ENCODE assay signal across 20 cellular contexts in the genomic region with DNA sequence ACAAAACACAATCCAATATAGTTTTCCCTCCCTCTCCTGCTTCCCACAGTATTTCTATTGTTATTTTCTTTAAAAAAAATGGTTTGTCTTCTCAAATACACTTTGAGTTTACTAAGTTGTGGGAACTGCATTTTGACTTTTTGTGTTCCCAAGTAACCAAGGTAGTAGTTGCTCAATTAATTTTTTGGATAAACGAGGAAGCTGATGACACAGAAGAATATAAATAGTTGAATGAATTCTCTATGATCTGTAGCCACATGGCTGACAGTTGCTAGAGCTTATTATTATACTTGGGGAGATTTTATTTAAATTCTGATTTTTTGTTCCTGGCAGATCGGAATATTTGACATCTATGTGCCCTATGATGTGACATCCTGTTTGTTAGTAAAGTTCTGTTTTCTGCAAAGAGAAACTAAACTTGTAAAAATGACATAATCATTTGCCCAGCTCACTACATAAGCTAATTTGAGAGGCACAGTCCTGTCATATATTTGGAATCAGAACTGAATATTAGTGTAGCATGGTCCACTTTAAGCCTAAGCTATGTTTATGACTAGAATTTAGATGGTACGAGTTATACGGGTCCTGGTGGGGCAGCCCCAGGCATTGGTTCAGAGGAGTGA. TPM values are rescaled to one million over a fixed set of nuclear protein-coding genes. Genes with fewer than 3 reads are reported as not detected.
DNase-seq lines count a peak whose midpoint lies in the region; ATAC-seq, FAIRE-seq and TF ChIP-seq lines count a peak whose summit lies in the region.
"Had no signal": no experiment of that assay in that cellular context is flagged by ENCODE, and none has a peak within 500 bp of the region (broad histone marks: within the 10 kb centered on the region; RNA-seq: fewer than 3 reads in every experiment).

No MANE protein-coding gene starts in this region.

- in situ Hi-C loops in K562 (cut with MboI): no loop called here
- in situ Hi-C loops in brain microvascular endothelial cell (cut with HindIII; ENCODE audit: low pct_ligation_motif_present, low sequenced_read_pairs): no loop called here

- no peak for TF ChIP-seq RAD21 in K562 (CRISPR knock-in tag; conservative IDR thresholded peaks at IDR 0.05 in 1 of 2, IDR thresholded peaks at IDR 0.05 in 1 of 2)

- peaks cover 79% of the 10 kb centered on the region for H3K4me1 Mint-ChIP-seq in activated T-cell treated with anti-CD3 and anti-CD28 coated beads, Interleukin-2, amount 50 U/mL, for 4 hours (ENCODE audit: low read depth)
- H3K4me1 Mint-ChIP-seq in T-cell: peaks cover 39 to 60% (median 49%) of the 10 kb centered on the region in 3 donors
- H3K4me1 Mint-ChIP-seq: WTC11 had no signal

- H3K9me3 ChIP-seq in K562 (replicated peaks; ENCODE audit: control insufficient read depth, insufficient read depth, low read depth, low read length): no peaks in the 10 kb centered on the region
- H3K9me3 ChIP-seq: ascending aorta, stomach, vagina had no signal

- TF ChIP-seq CTCF in K562 (IDR thresholded peaks at IDR 0.05 in 2 of 3, conservative IDR thresholded peaks at IDR 0.05 in 1 of 3; ENCODE audit: insufficient read depth in 2 of 3, low read depth in 1 of 3, low read length in 3 of 3): no peak
- TF ChIP-seq CTCF in brain microvascular endothelial cell (IDR thresholded peaks at IDR 0.05; ENCODE audit: low read depth, low read length, missing control alignments): no peak

- no peak for TF ChIP-seq EP300 in K562 (IDR thresholded peaks at IDR 0.05; ENCODE audit: low read length)

- H3K4me1 ChIP-seq in K562 (replicated peaks in 1 of 2; ENCODE audit: control insufficient read depth in 2 of 2, insufficient read depth in 2 of 2, low read length in 2 of 2): no peaks in the 10 kb centered on the region
- H3K4me1 ChIP-seq: ascending aorta had no signal

- no peaks in the 10 kb centered on the region for H3K79me2 ChIP-seq in K562 (ENCODE audit: control insufficient read depth, insufficient read depth, low read length)

- under 1% methylated on average over 4 of the region's 4 CpGs for WGBS in K562 (ENCODE audit: insufficient coverage, low coverage, missing lambda C conversion rate)

- H3K4me3 Mint-ChIP-seq in activated T-cell treated with anti-CD3 and anti-CD28 coated beads, Interleukin-2, amount 50 U/mL, for 4 hours: peak overlapping the region; percentile 62
- peak overlapping the region; percentile 28 to 60 (median 46) for H3K4me3 Mint-ChIP-seq in T-cell
- H3K4me3 Mint-ChIP-seq: HFFc6, WTC11 had no signal

- no peak for FAIRE-seq in K562 (lab: Jason Lieb, UNC)
- FAIRE-seq: colon had no signal

- TF ChIP-seq POLR2A in K562 (conservative IDR thresholded peaks at IDR 0.05): no peak

- CTCF ChIA-PET in T-cell (lab: Charles Lee) (interaction anchor here (0.5 to 1.5 kb wide), 5 partner anchors 8 to 371 kb away, joined by 3 to 10 read pairs (median 3); no protein-coding TSS in a partner anchor), K562 (lab: Yijun Ruan, JAX; ENCODE audit: low intra/inter-chr PET ratio) (no interaction called here)

- peak overlapping the region; percentile 82 to 87 for H3K27ac Mint-ChIP-seq in T-cell
- H3K27ac Mint-ChIP-seq: HFFc6, WTC11 had no signal

- no peaks in the 10 kb centered on the region for H3K9me3 Mint-ChIP-seq in activated T-cell treated with anti-CD3 and anti-CD28 coated beads, Interleukin-2, amount 50 U/mL, for 4 hours
- H3K9me3 Mint-ChIP-seq in T-cell: no peaks in the 10 kb centered on the region
- H3K9me3 Mint-ChIP-seq: HFFc6, WTC11 had no signal

- no peak overlapping the region for H3K9ac ChIP-seq in K562 (ENCODE audit: insufficient read depth in 1 of 2, low read depth in 2 of 2, low read length in 2 of 2)

- peak; percentile 19 to 41 for ATAC-seq in activated T-cell treated with anti-CD3 and anti-CD28 coated beads, Interleukin-2, amount 50 U/mL, for 4 hours
- peak; percentile 37 to 69 (median 40) for ATAC-seq in T-cell (replicated peaks in 1 of 4)
- ATAC-seq in K562: no peak
- peak; percentile 48 for ATAC-seq in stimulated activated naive CD8-positive, alpha-beta T cell treated with anti-CD3 and anti-CD28 coated beads, Interleukin-15, Interleukin-2, amounts not matched to agents 100 U/mL and 50 U/mL, for 24 hours
- ATAC-seq: Right ventricle myocardium inferior, WTC11 had no signal

- POLR2A ChIA-PET in T-cell (lab: Charles Lee) (interaction anchor here (0.5 to 1.2 kb wide), 5 partner anchors 8 to 28 kb away, joined by 3 to 12 read pairs (median 4); a partner anchor contains a TSS), K562 (lab: Yijun Ruan, JAX) (no interaction called here)

- H3K9me1 ChIP-seq in K562 (ENCODE audit: control insufficient read depth, insufficient read depth, low read length): no peaks in the 10 kb centered on the region

- H3K36me3 ChIP-seq in K562 (ENCODE audit: control insufficient read depth, insufficient read depth, low read length) (no peaks in the 10 kb centered on the region), brain microvascular endothelial cell (replicated peaks) (no peaks in the 10 kb centered on the region)
- H3K36me3 ChIP-seq: ascending aorta, stomach, vagina had no signal

- H3K27me3 ChIP-seq in K562 (ENCODE audit: control insufficient read depth in 2 of 2, insufficient read depth in 2 of 2, low read length in 2 of 2): peaks cover 19 to 31% of the 10 kb centered on the region in 2 experiments
- H3K27me3 ChIP-seq in brain microvascular endothelial cell (replicated peaks): no peaks in the 10 kb centered on the region
- H3K27me3 ChIP-seq: ascending aorta, stomach, vagina had no signal

- no peaks in the 10 kb centered on the region for H4K20me1 ChIP-seq in K562 (replicated peaks; ENCODE audit: control insufficient read depth, insufficient read depth, low read length)

- H3K4me3 ChIP-seq in K562 (no peak overlapping the region), brain microvascular endothelial cell (ENCODE audit: low read depth, low read length) (no peak overlapping the region)
- H3K4me3 ChIP-seq: ascending aorta, stomach, vagina had no signal

- no peak overlapping the region for H2AFZ ChIP-seq in K562 (ENCODE audit: low read depth, low read length)

- no peak overlapping the region for H3K4me2 ChIP-seq in K562 (ENCODE audit: insufficient read depth, low read length)

- no peaks in the 10 kb centered on the region for H3K36me3 Mint-ChIP-seq in activated T-cell treated with anti-CD3 and anti-CD28 coated beads, Interleukin-2, amount 50 U/mL, for 4 hours (ENCODE audit: insufficient read depth)
- H3K36me3 Mint-ChIP-seq in T-cell: no peaks in the 10 kb centered on the region
- H3K36me3 Mint-ChIP-seq: WTC11 had no signal

- intact Hi-C loops in K562 (cut with micrococcal nuclease) (no loop called here), posterior vena cava (cut with DNase I) (no loop called here)

- BruUV-seq in K562 (replicated peaks; lab: Mats Ljungman, UMichigan): no TSS peak

- no peak overlapping the region for H3K27ac ChIP-seq in K562 (ENCODE audit: extremely low read depth, low read depth, low read length)
- H3K27ac ChIP-seq in brain microvascular endothelial cell: no peak overlapping the region
- H3K27ac ChIP-seq: ascending aorta had no signal

- no peak for DNase-seq in activated T-cell treated with anti-CD3 and anti-CD28 coated beads, Interleukin-2, amount 50 U/mL, for 4 hours
- DNase-seq in activated T-cell treated with anti-CD3 and anti-CD28 coated beads for 4 hours (no peak), T-cell (no peak), K562 (ENCODE audit: extremely low read depth in 1 of 4, low spot score in 3 of 4) (no peak), nucleus accumbens (lab: John Stamatoyannopoulos, UW) (no peak), brain microvascular endothelial cell (no peak), posterior vena cava (ENCODE audit: low spot score) (no peak)
- no peak for DNase-seq in stimulated activated naive CD8-positive, alpha-beta T cell treated with anti-CD3 and anti-CD28 coated beads, Interleukin-15, Interleukin-2, amounts not matched to agents 100 U/mL and 50 U/mL, for 24 hours
- DNase-seq: HFFc6, hypothalamus, kidney glomerular epithelial cell, mesendoderm, NCI-H1694 treated with DMSO at 0.1 percent for 48 hours, NCI-H446, stomach had no signal

- no peaks in the 10 kb centered on the region for H3K27me3 Mint-ChIP-seq in activated T-cell treated with anti-CD3 and anti-CD28 coated beads, Interleukin-2, amount 50 U/mL, for 4 hours (ENCODE audit: low read depth)
- H3K27me3 Mint-ChIP-seq in T-cell: no peaks in the 10 kb centered on the region

TF ChIP-seq in K562, 482 proteins besides CTCF, POLR2A, EP300 and RAD21:
- no peak for TF ChIP-seq ZNF778 (CRISPR knock-in tag; IDR thresholded peaks at IDR 0.05)
- TF ChIP-seq RBM25 (IDR thresholded peaks at IDR 0.05; ENCODE audit: low read depth, low read length, severe bottlenecking): peak; percentile 8

RNA-seq across cellular contexts. Expression of a gene that starts 9.7 kb away (rescaled TPM):
- 10 to 100 TPM; 30.3 to 35.2 (median 33.7) TPM for total RNA-seq in activated T-cell treated with anti-CD3 and anti-CD28 coated beads, Interleukin-2, amount 50 U/mL, for 4 hours
- total RNA-seq in T-cell (10 to 100 TPM; 19.7 to 37.9 (median 29.1) TPM), K562 (2014; rRNA removed) (0.73 and 1.3 TPM in 2 replicates), K562 (2014; rRNA removed; fragmentation: Illumina TruSeq; extraction: Trizol) (1.6 and 1.7 TPM in 2 replicates), K562 (2015; rRNA removed; fragmentation: Illumina TruSeq; extraction: Trizol) (0.94 and 1.2 TPM in 2 replicates), K562 (2021) (1.6 and 2.1 TPM in 2 replicates), posterior vena cava (10 to 100 TPM; 51.2 to 53.5 TPM)
- 2.5 and 10.4 TPM in 2 replicates for total RNA-seq in K562 (2011; cell fraction: chromatin; rRNA removed; ENCODE audit: low replicate concordance)
- 1.1 and 1.2 TPM in 2 replicates for total RNA-seq in K562 (2011; cell fraction: nucleolus; rRNA removed)
- total RNA-seq in K562 (2011; cell fraction: nucleoplasm; rRNA removed): 1.8 and 3.4 TPM in 2 replicates
- polyA plus RNA-seq in K562 (2011; rRNA removed) (1.5 and 2.4 TPM in 2 replicates), K562 (2014; fragmentation: Illumina TruSeq; extraction: Trizol) (0.83 and 0.91 TPM in 2 replicates), K562 (2014; fragmentation: Nextera tagmentation; extraction: Ambion mirVana) (1 to 10 TPM in 1 of 2 experiments, under 1 TPM in 1; 0.73 to 1.6 TPM), K562 (2014; rRNA removed) (1.1 and 1.4 TPM in 2 replicates)
- polyA plus RNA-seq in K562 (2011; cell fraction: cytosol; rRNA removed): 0.52 and 1.5 TPM in 2 replicates
- 1.5 and 2.3 TPM in 2 replicates for polyA plus RNA-seq in K562 (2011; cell fraction: nucleus; rRNA removed)
- 1.6 and 2.3 TPM in 2 replicates for polyA plus RNA-seq in K562 (2012)
- polyA minus RNA-seq in K562 (2011; rRNA and poly(A)+ RNA removed): 3.9 and 5.5 TPM in 2 replicates
- polyA minus RNA-seq in K562 (2011; cell fraction: cytosol; rRNA and poly(A)+ RNA removed): 0.86 and 3.0 TPM in 2 replicates
- polyA minus RNA-seq in K562 (2011; cell fraction: nucleus; rRNA and poly(A)+ RNA removed): 2.7 and 4.8 TPM in 2 replicates
